ENCODE assay signal across 9 cellular contexts in genomic region chr2:47056374-47056773, GRCh38.
DNase-seq lines count a peak whose midpoint lies in the region; ATAC-seq and TF ChIP-seq lines count a peak whose summit lies in the region.
"Had no signal": no experiment of that assay in that cellular context is flagged by ENCODE, and none has a peak within 500 bp of the region (broad histone marks: within the 10 kb centered on the region; RNA-seq: fewer than 3 reads in every experiment).

No MANE protein-coding gene starts in this region.

- intact Hi-C loops in A673 (cut with micrococcal nuclease; ENCODE audit: unreplicated experiment): no loop called here
- intact Hi-C loops in dendritic cell treated with granulocyte-macrophage colony-stimulating factor and Interleukin-4, amounts not matched to agents 40 ng/mL and 50 ng/mL, for 4 days (cut with micrococcal nuclease): loop anchor here (2.0 kb wide), 1 partner anchor 16 kb away; no protein-coding TSS in a partner anchor

- BruUV-seq in A673 (replicated peaks; lab: Mats Ljungman, UMichigan): no TSS peak

- no peak overlapping the region for H3K4me3 Mint-ChIP-seq in dendritic cell treated with granulocyte-macrophage colony-stimulating factor and Interleukin-4, amounts not matched to agents 40 ng/mL and 50 ng/mL, for 4 days
- peak overlapping the region in 7 of 8 donors; percentile 70 to 92 (median 82) for H3K4me3 Mint-ChIP-seq in naive B cell
- no peak overlapping the region for H3K4me3 Mint-ChIP-seq in activated T-cell treated with anti-CD3 and anti-CD28 coated beads, Interleukin-2, amount 50 U/mL, for 4 hours

- POLR2A ChIA-PET in A673 (lab: Charles Lee; ENCODE audit: low non-redundant PET): no interaction called here

- DNase-seq in A673 (ENCODE audit: low spot score) (peak; percentile 57), HFF-Myc (ENCODE audit: extremely low read depth, low read depth) (peak; percentile 91), naive B cell (no peak), RPMI8226 (no peak), NCI-H345 treated with DMSO at 0.1 percent for 48 hours (lab: John Stamatoyannopoulos, UW; ENCODE audit: unreplicated experiment) (no peak), NCI-H526 (lab: John Stamatoyannopoulos, UW) (no peak)
- DNase-seq in activated T-cell treated with anti-CD3 and anti-CD28 coated beads, Interleukin-2, amount 50 U/mL, for 4 hours: no peak

- peaks cover 30% of the 10 kb centered on the region for H3K4me1 ChIP-seq in A673 (ENCODE audit: insufficient read depth, low read length, poor library complexity, severe bottlenecking)

- H3K27me3 ChIP-seq in A673 (replicated peaks; ENCODE audit: insufficient read depth, low read depth, low read length, poor library complexity): no peaks in the 10 kb centered on the region
- H3K27me3 ChIP-seq: cardiac muscle cell had no signal

- H3K4me3 ChIP-seq in A673 (ENCODE audit: low read depth, low read length, poor library complexity, severe bottlenecking) (no peak overlapping the region), HFF-Myc (replicated peaks; ENCODE audit: low read depth, low read length) (no peak overlapping the region)
- H3K4me3 ChIP-seq: cardiac muscle cell had no signal

- no peak for TF ChIP-seq CTCF in A673 (conservative IDR thresholded peaks at IDR 0.05; ENCODE audit: low read depth, low read length)
- TF ChIP-seq CTCF in HFF-Myc (IDR thresholded peaks at IDR 0.05; ENCODE audit: low read depth, low read length, missing control alignments): no peak

- CTCF ChIA-PET in A673 (lab: Charles Lee): no interaction called here

- peaks cover 93% of the 10 kb centered on the region for H3K36me3 Mint-ChIP-seq in dendritic cell treated with granulocyte-macrophage colony-stimulating factor and Interleukin-4, amounts not matched to agents 40 ng/mL and 50 ng/mL, for 4 days (ENCODE audit: low read depth)
- H3K36me3 Mint-ChIP-seq in naive B cell: peaks cover 19 to 38% of the 10 kb centered on the region in 2 donors
- H3K36me3 Mint-ChIP-seq in activated T-cell treated with anti-CD3 and anti-CD28 coated beads, Interleukin-2, amount 50 U/mL, for 4 hours (ENCODE audit: insufficient read depth): peaks cover 6% of the 10 kb centered on the region

- H3K9me3 Mint-ChIP-seq in dendritic cell treated with granulocyte-macrophage colony-stimulating factor and Interleukin-4, amounts not matched to agents 40 ng/mL and 50 ng/mL, for 4 days: no peaks in the 10 kb centered on the region
- H3K9me3 Mint-ChIP-seq in naive B cell: no peaks in the 10 kb centered on the region
- H3K9me3 Mint-ChIP-seq in activated T-cell treated with anti-CD3 and anti-CD28 coated beads, Interleukin-2, amount 50 U/mL, for 4 hours: no peaks in the 10 kb centered on the region

- H3K4me1 Mint-ChIP-seq in dendritic cell treated with granulocyte-macrophage colony-stimulating factor and Interleukin-4, amounts not matched to agents 40 ng/mL and 50 ng/mL, for 4 days (ENCODE audit: low read depth): peaks cover 96% of the 10 kb centered on the region
- peaks cover 51 to 62% (median 52%) of the 10 kb centered on the region in 3 donors for H3K4me1 Mint-ChIP-seq in naive B cell
- H3K4me1 Mint-ChIP-seq in activated T-cell treated with anti-CD3 and anti-CD28 coated beads, Interleukin-2, amount 50 U/mL, for 4 hours (ENCODE audit: low read depth): peaks cover 25% of the 10 kb centered on the region

- no peaks in the 10 kb centered on the region for H3K9me3 ChIP-seq in A673 (ENCODE audit: low read depth, low read length, poor library complexity, severe bottlenecking)

- H3K27me3 Mint-ChIP-seq in dendritic cell treated with granulocyte-macrophage colony-stimulating factor and Interleukin-4, amounts not matched to agents 40 ng/mL and 50 ng/mL, for 4 days: no peaks in the 10 kb centered on the region
- H3K27me3 Mint-ChIP-seq in naive B cell: no peaks in the 10 kb centered on the region
- H3K27me3 Mint-ChIP-seq in activated T-cell treated with anti-CD3 and anti-CD28 coated beads, Interleukin-2, amount 50 U/mL, for 4 hours (ENCODE audit: low read depth): no peaks in the 10 kb centered on the region

- no peaks in the 10 kb centered on the region for H3K36me3 ChIP-seq in A673 (ENCODE audit: insufficient read depth, low read length, poor library complexity, severe bottlenecking)
- H3K36me3 ChIP-seq: cardiac muscle cell had no signal

- H3K27ac Mint-ChIP-seq in dendritic cell treated with granulocyte-macrophage colony-stimulating factor and Interleukin-4, amounts not matched to agents 40 ng/mL and 50 ng/mL, for 4 days: peak overlapping the region; percentile 93
- H3K27ac Mint-ChIP-seq in naive B cell: peak overlapping the region in 5 of 6 donors; percentile 92 to 99 (median 95)

- H3K27ac ChIP-seq in A673 (ENCODE audit: low read depth, low read length, poor library complexity, severe bottlenecking): peak overlapping the region; percentile 47
- H3K27ac ChIP-seq: cardiac muscle cell had no signal

- no peak for ATAC-seq in naive B cell (ENCODE audit: low read depth in 2 of 2)
- ATAC-seq in activated T-cell treated with anti-CD3 and anti-CD28 coated beads, Interleukin-2, amount 50 U/mL, for 4 hours: no peak

Comparison
In these comparisons a context has a peak if more than half of its experiments do, and no peak if none do; other contexts are left out.
1. DNase-seq: peak in A673 (single experiment) and HFF-Myc (single experiment); none in naive B cell (single experiment), RPMI8226 (single experiment), NCI-H345 treated with DMSO at 0.1 percent for 48 hours (single experiment), activated T-cell treated with anti-CD3 and anti-CD28 coated beads, Interleukin-2, amount 50 U/mL, for 4 hours (single experiment) and NCI-H526 (0 of 2).
2. H3K4me3 Mint-ChIP-seq: peak in naive B cell (7 of 8); none in dendritic cell treated with granulocyte-macrophage colony-stimulating factor and Interleukin-4, amounts not matched to agents 40 ng/mL and 50 ng/mL, for 4 days (single experiment) and activated T-cell treated with anti-CD3 and anti-CD28 coated beads, Interleukin-2, amount 50 U/mL, for 4 hours (single experiment).